26 cellular contexts compared by ENCODE assay signal in genomic region chr11:94000641-94001040, GRCh38. TPM values are rescaled to one million over a fixed set of nuclear protein-coding genes. Genes with fewer than 3 reads are reported as not detected.
"Had no signal": no experiment of that assay in that cellular context is flagged by ENCODE, and none has a peak within 500 bp of the region (broad histone marks: within the 10 kb centered on the region; RNA-seq: fewer than 3 reads in every experiment).

No MANE protein-coding gene starts in this region.

- ATAC-seq: left lobe of liver; natural killer cell; sciatic nerve; stimulated activated naive B cell treated with anti-CD40 and anti-IgM and Interleukin-4, amounts not matched to agents 10 μg/mL and 1 μg/mL and 100 μg/mL, for 72 hours; stimulated activated naive CD8-positive, alpha-beta T cell treated with anti-CD3 and anti-CD28 coated beads, Interleukin-15, amount 100 ng/mL, for 72 hours had no signal

- H3K27me3 ChIP-seq: hepatocyte, transverse colon had no signal

- H3K9me3 ChIP-seq: thoracic aorta, transverse colon had no signal

- H3K4me1 ChIP-seq: transverse colon had no signal

- H3K36me3 ChIP-seq: thoracic aorta, transverse colon had no signal

- H3K4me3 ChIP-seq: hepatocyte, skin epidermis, thoracic aorta, transverse colon had no signal

- H3K79me2 ChIP-seq: hepatocyte had no signal

- DNase-seq: cerebellar nuclear complex; dermis blood vessel endothelial cell; endodermal cell; foreskin melanocyte; head of caudate nucleus; kidney glomerular epithelial cell; natural killer cell; posterior cingulate gyrus; stimulated activated CD4-positive, alpha-beta T cell treated with anti-CD3 and anti-CD28 coated beads, Interleukin-2, amount 100 ng/mL, for 24 hours; stimulated activated CD4-positive, alpha-beta T cell treated with anti-CD3 and anti-CD28 coated beads, Interleukin-4, amount 100 ng/mL, for 4 hours; stimulated activated naive B cell treated with anti-CD40 and anti-IgM and Interleukin-4, amounts not matched to agents 10 μg/mL and 1 μg/mL and 100 μg/mL, for 72 hours; stimulated activated naive CD8-positive, alpha-beta T cell treated with anti-CD3 and anti-CD28 coated beads, Interleukin-15, amount 100 ng/mL, for 72 hours; substantia nigra; transverse colon had no signal

- H3K27ac ChIP-seq: hepatocyte, skin epidermis, thoracic aorta, transverse colon had no signal

- H3K4me2 ChIP-seq: hepatocyte had no signal

- H2AFZ ChIP-seq: hepatocyte had no signal

RNA-seq across cellular contexts. Expression of gene HEPHL1, which starts 20.5 kb away (rescaled TPM):
- total RNA-seq: dermis blood vessel endothelial cell, endodermal cell, left lobe of liver, mesothelial cell of epicardium, mucosa of gallbladder, myocyte, natural killer cell, neural crest cell, osteocyte, pulmonary artery endothelial cell, sciatic nerve, thoracic aorta, transverse colon, ureter had no signal
